1 cellular context compared by ENCODE assay signal in genomic region chr4:183541081-183542045, GRCh38.
TF ChIP-seq lines count a peak whose summit lies in the region.

No MANE protein-coding gene starts in this region.

TF ChIP-seq in K562, 482 proteins besides CTCF, POLR2A, EP300 and RAD21 (continued from another document):
- TF ChIP-seq, protein P1, sequence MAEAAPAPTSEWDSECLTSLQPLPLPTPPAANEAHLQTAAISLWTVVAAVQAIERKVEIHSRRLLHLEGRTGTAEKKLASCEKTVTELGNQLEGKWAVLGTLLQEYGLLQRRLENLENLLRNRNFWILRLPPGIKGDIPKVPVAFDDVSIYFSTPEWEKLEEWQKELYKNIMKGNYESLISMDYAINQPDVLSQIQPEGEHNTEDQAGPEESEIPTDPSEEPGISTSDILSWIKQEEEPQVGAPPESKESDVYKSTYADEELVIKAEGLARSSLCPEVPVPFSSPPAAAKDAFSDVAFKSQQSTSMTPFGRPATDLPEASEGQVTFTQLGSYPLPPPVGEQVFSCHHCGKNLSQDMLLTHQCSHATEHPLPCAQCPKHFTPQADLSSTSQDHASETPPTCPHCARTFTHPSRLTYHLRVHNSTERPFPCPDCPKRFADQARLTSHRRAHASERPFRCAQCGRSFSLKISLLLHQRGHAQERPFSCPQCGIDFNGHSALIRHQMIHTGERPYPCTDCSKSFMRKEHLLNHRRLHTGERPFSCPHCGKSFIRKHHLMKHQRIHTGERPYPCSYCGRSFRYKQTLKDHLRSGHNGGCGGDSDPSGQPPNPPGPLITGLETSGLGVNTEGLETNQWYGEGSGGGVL (CRISPR knock-in tag; IDR thresholded peaks at IDR 0.05), result no peak
